Comparison of ENCODE assay signal across 28 cellular contexts in genomic region chr1:51444534-51445192, GRCh38.
DNase-seq lines count a peak whose midpoint lies in the region; ATAC-seq and TF ChIP-seq lines count a peak whose summit lies in the region.
"Had no signal": no experiment of that assay in that cellular context is flagged by ENCODE, and none has a peak within 500 bp of the region (broad histone marks: within the 10 kb centered on the region; RNA-seq: fewer than 3 reads in every experiment).

No MANE protein-coding gene starts in this region.

- CTCF ChIA-PET in HEK293T (lab: Yijun Ruan, JAX), result no interaction called here

- POLR2A ChIA-PET in HEK293T (lab: Yijun Ruan, JAX), result no interaction called here

- H3K27ac Mint-ChIP-seq in effector memory CD8-positive, alpha-beta T cell, result peak overlapping the region; percentile 26 to 56
- H3K27ac Mint-ChIP-seq: GM23338, nephron progenitor cell, T-cell had no signal

- H3K4me3 ChIP-seq in SJSA1 (no peak overlapping the region), vagina (no peak overlapping the region)
- H3K4me3 ChIP-seq: BLaER1, GM23338, heart left ventricle, pancreas, upper lobe of left lung had no signal

- H3K27me3 Mint-ChIP-seq in effector memory CD8-positive, alpha-beta T cell, result no peaks in the 10 kb centered on the region
- H3K27me3 Mint-ChIP-seq: activated CD4-positive, alpha-beta memory T cell treated with anti-CD3 and anti-CD28 coated beads for 36 hours; T-cell had no signal

- peak; percentile 35 for ATAC-seq in left ventricle myocardium superior
- ATAC-seq in Right ventricle myocardium inferior, result no peak
- ATAC-seq in effector memory CD8-positive, alpha-beta T cell (replicated peaks), result no peak
- no peak for ATAC-seq in GM18502 (IDR thresholded peaks at IDR 0.05; ENCODE audit: poor library complexity, unreplicated experiment)
- ATAC-seq: esophagus mucosa, foreskin keratinocyte, GM23338, Panc1, T-cell had no signal

- H3K27me3 ChIP-seq in SJSA1 (replicated peaks), result no peaks in the 10 kb centered on the region
- H3K27me3 ChIP-seq in vagina, result no peaks in the 10 kb centered on the region
- H3K27me3 ChIP-seq: BLaER1, foreskin keratinocyte, heart left ventricle, pancreas, upper lobe of left lung had no signal

- H3K4me1 Mint-ChIP-seq in effector memory CD8-positive, alpha-beta T cell (ENCODE audit: low read depth in 2 of 2), result peaks cover 16 to 70% of the 10 kb centered on the region in 2 donors
- H3K4me1 Mint-ChIP-seq: GM23338, nephron progenitor cell had no signal

- no peak for TF ChIP-seq CTCF in vagina (IDR thresholded peaks at IDR 0.05)

- H3K4me3 Mint-ChIP-seq in effector memory CD8-positive, alpha-beta T cell, result no peak overlapping the region
- H3K4me3 Mint-ChIP-seq: activated CD4-positive, alpha-beta memory T cell treated with anti-CD3 and anti-CD28 coated beads for 36 hours; GM23338; nephron progenitor cell; T-cell had no signal

- no peak for DNase-seq in left ventricle myocardium superior
- no peak for DNase-seq in Right ventricle myocardium inferior (ENCODE audit: missing footprints)
- peak in 1 of 2 experiments; percentile 52 for DNase-seq in SJSA1 (ENCODE audit: low read depth in 1 of 2, low spot score in 2 of 2)
- no peak for DNase-seq in effector memory CD8-positive, alpha-beta T cell
- DNase-seq in vagina (ENCODE audit: extremely low spot score in 2 of 2), result no peak
- DNase-seq in HEK293T (ENCODE audit: extremely low spot score), result no peak
- DNase-seq in stimulated activated CD4-positive, alpha-beta T cell treated with anti-CD3 and anti-CD28 coated beads, Interleukin-2, amount 100 ng/mL, for 24 hours, result no peak
- DNase-seq: activated CD4-positive, alpha-beta memory T cell treated with anti-CD3 and anti-CD28 coated beads for 36 hours; activated CD8-positive, alpha-beta memory T cell treated with anti-CD3 and anti-CD28 coated beads, Interleukin-2, amount 50 U/mL, for 4 hours; activated effector memory CD4-positive, alpha-beta T cell treated with Interleukin-2 at 50 U/mL for 16 hours; COR-L47; DMS53; foreskin keratinocyte; GDM1; heart left ventricle; kidney glomerular epithelial cell; NCI-H1105; NCI-H1930; NCI-H526; nephron progenitor cell; pancreas; T-cell; upper lobe of left lung had no signal

- no peak for TF ChIP-seq POLR2A in vagina (IDR thresholded peaks at IDR 0.05)

- peaks cover 30% of the 10 kb centered on the region for H3K4me1 ChIP-seq in SJSA1 (replicated peaks)
- H3K4me1 ChIP-seq in vagina, result no peaks in the 10 kb centered on the region
- H3K4me1 ChIP-seq: foreskin keratinocyte, pancreas had no signal

- H3K27ac ChIP-seq in SJSA1 (peak overlapping the region; percentile 25), vagina (peak overlapping the region; percentile 5)
- H3K27ac ChIP-seq: BLaER1, foreskin keratinocyte, pancreas had no signal

- H3K36me3 ChIP-seq in SJSA1, result peaks cover 15% of the 10 kb centered on the region
- H3K36me3 ChIP-seq in vagina, result peaks cover 0 to 12% of the 10 kb centered on the region in 2 donors

- H3K36me3 Mint-ChIP-seq in effector memory CD8-positive, alpha-beta T cell (ENCODE audit: insufficient read depth), result peaks cover 39% of the 10 kb centered on the region

- H3K9me3 ChIP-seq in SJSA1 (replicated peaks) (no peaks in the 10 kb centered on the region), vagina (no peaks in the 10 kb centered on the region)
- H3K9me3 ChIP-seq: BLaER1, heart left ventricle, pancreas, upper lobe of left lung had no signal

- no peaks in the 10 kb centered on the region for H3K9me3 Mint-ChIP-seq in effector memory CD8-positive, alpha-beta T cell
- H3K9me3 Mint-ChIP-seq: activated CD4-positive, alpha-beta memory T cell treated with anti-CD3 and anti-CD28 coated beads for 36 hours; GM23338; nephron progenitor cell; T-cell had no signal

- intact Hi-C loops in left ventricle myocardium superior (cut with micrococcal nuclease) (no loop called here), Right ventricle myocardium inferior (cut with DNase I) (no loop called here), vagina (cut with DNase I) (no loop called here)

TF ChIP-seq in HEK293T, 16 proteins besides CTCF, POLR2A, EP300 and RAD21:
- no peak for TF ChIP-seq FOXA1 (IDR thresholded peaks at IDR 0.05)
- no peak for TF ChIP-seq CTBP1 (IDR thresholded peaks at IDR 0.05; ENCODE audit: borderline replicate concordance)
- no peak for TF ChIP-seq L3MBTL2 (conservative IDR thresholded peaks at IDR 0.05)
- TF ChIP-seq ZNF384 (IDR thresholded peaks at IDR 0.05), result no peak
- TF ChIP-seq SUZ12 (IDR thresholded peaks at IDR 0.05), result no peak
- TF ChIP-seq BHLHE40 (IDR thresholded peaks at IDR 0.05; ENCODE audit: borderline replicate concordance), result no peak
- TF ChIP-seq ARNT (IDR thresholded peaks at IDR 0.05), result no peak
- TF ChIP-seq FOXM1 (IDR thresholded peaks at IDR 0.05; ENCODE audit: borderline replicate concordance), result no peak
- no peak for TF ChIP-seq HDGF (IDR thresholded peaks at IDR 0.05; ENCODE audit: borderline replicate concordance)
- TF ChIP-seq LEF1 (IDR thresholded peaks at IDR 0.05; ENCODE audit: borderline replicate concordance), result no peak
- no peak for TF ChIP-seq ELF4 (IDR thresholded peaks at IDR 0.05)
- TF ChIP-seq FOXK2 (IDR thresholded peaks at IDR 0.05), result no peak
- no peak for TF ChIP-seq SP1 (IDR thresholded peaks at IDR 0.05)
- TF ChIP-seq NFRKB (IDR thresholded peaks at IDR 0.05), result no peak
- no peak for TF ChIP-seq TARDBP (IDR thresholded peaks at IDR 0.05)
- TF ChIP-seq, protein P1, sequence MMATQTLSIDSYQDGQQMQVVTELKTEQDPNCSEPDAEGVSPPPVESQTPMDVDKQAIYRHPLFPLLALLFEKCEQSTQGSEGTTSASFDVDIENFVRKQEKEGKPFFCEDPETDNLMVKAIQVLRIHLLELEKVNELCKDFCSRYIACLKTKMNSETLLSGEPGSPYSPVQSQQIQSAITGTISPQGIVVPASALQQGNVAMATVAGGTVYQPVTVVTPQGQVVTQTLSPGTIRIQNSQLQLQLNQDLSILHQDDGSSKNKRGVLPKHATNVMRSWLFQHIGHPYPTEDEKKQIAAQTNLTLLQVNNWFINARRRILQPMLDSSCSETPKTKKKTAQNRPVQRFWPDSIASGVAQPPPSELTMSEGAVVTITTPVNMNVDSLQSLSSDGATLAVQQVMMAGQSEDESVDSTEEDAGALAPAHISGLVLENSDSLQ (IDR thresholded peaks at IDR 0.05), result no peak
